8 cellular contexts compared by ENCODE assay signal in the genomic region with DNA sequence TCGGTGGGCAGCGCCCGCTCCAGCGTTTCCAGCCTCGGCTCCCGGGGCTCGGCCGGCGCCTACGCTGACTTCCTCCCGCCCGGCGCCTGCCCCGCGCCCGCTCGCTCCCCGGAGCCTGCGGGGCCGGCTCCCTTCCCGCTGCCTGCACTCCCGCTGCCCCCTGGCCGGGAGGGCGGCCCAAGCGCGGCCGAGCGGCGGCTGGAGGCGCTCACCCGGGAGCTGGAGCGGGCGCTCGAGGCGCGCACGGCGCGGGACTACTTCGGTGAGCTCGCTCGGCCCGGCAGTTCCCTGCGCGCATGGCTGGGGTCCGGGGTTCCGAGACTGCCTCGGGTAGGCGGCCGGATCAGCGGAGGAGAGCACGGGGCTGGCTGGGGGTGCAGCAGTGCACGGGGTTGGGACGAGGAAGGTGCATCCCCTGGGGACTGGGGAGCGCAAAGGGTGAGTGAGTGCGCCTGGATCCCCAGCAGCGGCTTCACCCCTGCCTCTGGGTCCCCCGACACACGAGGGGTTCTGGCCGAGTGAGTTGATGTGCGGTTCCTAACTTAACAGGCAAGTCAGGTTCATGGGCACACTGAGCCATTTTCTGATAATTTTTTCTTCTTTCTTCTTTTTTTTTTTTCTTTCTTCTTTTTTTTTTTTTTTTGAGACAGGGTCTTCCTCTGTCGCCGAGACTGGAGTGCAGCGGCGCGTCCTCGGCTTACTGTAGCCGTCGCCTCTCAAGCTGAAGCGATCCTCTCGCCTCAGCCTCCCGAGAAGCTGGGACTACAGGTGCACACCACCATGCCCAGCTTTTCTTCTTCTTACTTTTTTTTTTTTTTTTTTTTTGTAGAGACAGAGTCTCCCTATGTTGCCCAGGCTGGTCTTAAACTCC. TPM values are rescaled to one million over a fixed set of nuclear protein-coding genes. Genes with fewer than 3 reads are reported as not detected.
DNase-seq lines count a peak whose midpoint lies in the region; ATAC-seq and TF ChIP-seq lines count a peak whose summit lies in the region.

No MANE protein-coding gene starts in this region.

- intact Hi-C loops in Right ventricle myocardium inferior (cut with DNase I) (loop anchor here (5.0 kb wide), 1 partner anchor 50 kb away; no protein-coding TSS in a partner anchor), posterior vena cava (cut with DNase I) (loop anchor here in 1 of 2 donors (1.0 kb wide), 1 partner anchor 10 kb away; no protein-coding TSS in a partner anchor)

- DNase-seq in ELF-1 (ENCODE audit: low read depth, low spot score) (peak; percentile 39), Right ventricle myocardium inferior (ENCODE audit: missing footprints) (peak; percentile 62), posterior vena cava (ENCODE audit: low spot score) (peak; percentile 54), CD1c-positive myeloid dendritic cell (ENCODE audit: extremely low spot score) (no peak), midbrain (lab: John Stamatoyannopoulos, UW) (no peak)

- H3K27ac ChIP-seq in VCaP: peak overlapping the region; percentile 65

- no peak for TF ChIP-seq CTCF in VCaP (conservative IDR thresholded peaks at IDR 0.05)

- ATAC-seq in Right ventricle myocardium inferior (no peak), GM18498 (IDR thresholded peaks at IDR 0.05; ENCODE audit: unreplicated experiment) (no peak), HG03175 (IDR thresholded peaks at IDR 0.05; ENCODE audit: unreplicated experiment) (no peak)

RNA-seq across cellular contexts. Expression of a gene that starts 1.1 kb away (rescaled TPM):
- 21.8 TPM for total RNA-seq in Right ventricle myocardium inferior
- 10 to 100 TPM; 20.7 to 28.6 TPM for total RNA-seq in posterior vena cava

RNA-seq across cellular contexts. Expression of a gene that starts 54.4 kb away (rescaled TPM):
- total RNA-seq in Right ventricle myocardium inferior: 42.4 TPM
- total RNA-seq in posterior vena cava: 10 to 100 TPM; 70.8 to 81.8 TPM

Comparison
In these comparisons a context has a peak if more than half of its experiments do, and no peak if none do; other contexts are left out.
1. DNase-seq: peak in ELF-1 (single experiment), Right ventricle myocardium inferior (single experiment) and posterior vena cava (single experiment); none in CD1c-positive myeloid dendritic cell (single experiment) and midbrain (single experiment).